7 cellular contexts compared by ENCODE assay signal in genomic region chr13:64937302-64937701, GRCh38.
"Had no signal": no experiment of that assay in that cellular context is flagged by ENCODE, and none has a peak within 500 bp of the region (broad histone marks: within the 10 kb centered on the region; RNA-seq: fewer than 3 reads in every experiment).

No MANE protein-coding gene starts in this region.

- H2AFZ ChIP-seq: GM23338 had no signal

- ATAC-seq: GM23338 had no signal

- H3K27ac ChIP-seq: KMS-11 had no signal

- DNase-seq: H9, HCEC 1CT, IMR-90, Karpas-422, KBM-7 had no signal

- H3K4me2 ChIP-seq: GM23338, KMS-11 had no signal

- H3K9ac ChIP-seq: KMS-11 had no signal

- H3K4me3 ChIP-seq: GM23338 had no signal

- H3K27ac Mint-ChIP-seq: GM23338, H9 had no signal

- H3K4me1 Mint-ChIP-seq: GM23338, H9 had no signal

- H3K4me3 Mint-ChIP-seq: GM23338, H9 had no signal
